Comparison of ENCODE assay signal across 9 cellular contexts in genomic region chr2:135473567-135473966, GRCh38. TPM values are rescaled to one million over a fixed set of nuclear protein-coding genes. Genes with fewer than 3 reads are reported as not detected.
DNase-seq lines count a peak whose midpoint lies in the region; TF ChIP-seq lines count a peak whose summit lies in the region.
"Had no signal": no experiment of that assay in that cellular context is flagged by ENCODE, and none has a peak within 500 bp of the region (broad histone marks: within the 10 kb centered on the region; RNA-seq: fewer than 3 reads in every experiment).

No MANE protein-coding gene starts in this region.

- TF ChIP-seq CTCF in GM12875 (IDR thresholded peaks at IDR 0.05; ENCODE audit: borderline replicate concordance, insufficient read depth, low read depth, low read length) = peak; percentile 54; the same call in 1 of the 2 replicates
- TF ChIP-seq CTCF in mammary epithelial cell (conservative IDR thresholded peaks at IDR 0.05 in 1 of 2, IDR thresholded peaks at IDR 0.05 in 1 of 2; ENCODE audit: extremely low read depth in 1 of 2, insufficient read depth in 1 of 2, low read depth in 1 of 2, low read length in 2 of 2) = peak; percentile 26 to 51
- TF ChIP-seq CTCF in osteocyte (IDR thresholded peaks at IDR 0.05) = peak; percentile 55
- TF ChIP-seq CTCF in colonic mucosa (IDR thresholded peaks at IDR 0.05) = no peak

- intact Hi-C loops in mammary epithelial cell (cut with micrococcal nuclease) (loop anchor here (1.0 kb wide), 2 partner anchors 237 to 469 kb away; no protein-coding TSS in a partner anchor), colonic mucosa (cut with DNase I) (loop anchor here (5.0 kb wide), 1 partner anchor 234 kb away; no protein-coding TSS in a partner anchor)

- in situ Hi-C loops in mammary epithelial cell (cut with MboI; ENCODE audit: low sequenced_read_pairs in 2 of 2) = no loop called here

- no peaks in the 10 kb centered on the region for H3K4me1 Mint-ChIP-seq in osteocyte (ENCODE audit: unreplicated experiment)
- H3K4me1 Mint-ChIP-seq: IgD-negative memory B cell had no signal

- dilution Hi-C loops in mammary epithelial cell (cut with HindIII; ENCODE audit: low sequenced_read_pairs) = no loop called here

- no peak overlapping the region for H3K4me3 ChIP-seq in GM12875 (ENCODE audit: low read depth, low read length)
- no peak overlapping the region for H3K4me3 ChIP-seq in mammary epithelial cell (replicated peaks in 1 of 3; ENCODE audit: insufficient read depth in 1 of 3, low read depth in 2 of 3, low read length in 3 of 3)
- no peak overlapping the region for H3K4me3 ChIP-seq in colonic mucosa

- H3K36me3 Mint-ChIP-seq in osteocyte (ENCODE audit: unreplicated experiment) = no peaks in the 10 kb centered on the region

- H3K9me3 ChIP-seq in mammary epithelial cell (replicated peaks; ENCODE audit: insufficient read depth, low read length) (no peaks in the 10 kb centered on the region), colonic mucosa (no peaks in the 10 kb centered on the region)

- H3K27ac Mint-ChIP-seq in osteocyte (ENCODE audit: unreplicated experiment) = no peak overlapping the region
- H3K27ac Mint-ChIP-seq: IgD-negative memory B cell had no signal

- CTCF ChIA-PET in mammary epithelial cell (lab: Charles Lee; ENCODE audit: low non-redundant PET) = interaction anchor here (0.6 to 0.9 kb wide), 3 partner anchors 58 to 469 kb away, joined by 4 to 6 read pairs (median 6); partner anchors contain the start of gene R3HDM1

- H3K36me3 ChIP-seq in mammary epithelial cell (ENCODE audit: insufficient read depth, low read length) = no peaks in the 10 kb centered on the region
- no peaks in the 10 kb centered on the region for H3K36me3 ChIP-seq in colonic mucosa

- H3K79me2 ChIP-seq in mammary epithelial cell (ENCODE audit: insufficient read depth, low read length) = no peaks in the 10 kb centered on the region

- H3K9me3 Mint-ChIP-seq in osteocyte (ENCODE audit: unreplicated experiment) = no peaks in the 10 kb centered on the region
- H3K9me3 Mint-ChIP-seq: IgD-negative memory B cell had no signal

- 88% methylated on average over 2 of the region's 2 CpGs for WGBS in mammary epithelial cell (ENCODE audit: low coverage, missing lambda C conversion rate)

- BruUV-seq in mammary epithelial cell (replicated peaks; lab: Mats Ljungman, UMichigan) = no TSS peak

- H3K4me2 ChIP-seq in mammary epithelial cell (ENCODE audit: insufficient read depth, low read depth, low read length) = no peak overlapping the region

- H4K20me1 ChIP-seq in mammary epithelial cell (ENCODE audit: insufficient read depth, low read length) = no peaks in the 10 kb centered on the region

- no peak overlapping the region for H3K9ac ChIP-seq in mammary epithelial cell (ENCODE audit: insufficient read depth, low read length)
- H3K9ac ChIP-seq in colonic mucosa (ENCODE audit: low read depth in 2 of 2, low read length in 2 of 2) = no peak overlapping the region

- H2AFZ ChIP-seq in mammary epithelial cell (ENCODE audit: low read depth, low read length) = no peak overlapping the region

- H3K4me1 ChIP-seq in mammary epithelial cell (ENCODE audit: insufficient read depth, low read length) = no peaks in the 10 kb centered on the region
- no peaks in the 10 kb centered on the region for H3K4me1 ChIP-seq in colonic mucosa

- H3K27ac ChIP-seq in mammary epithelial cell (ENCODE audit: insufficient read depth, low read depth, low read length) (no peak overlapping the region), colonic mucosa (no peak overlapping the region)

- no peak overlapping the region for H3K4me3 Mint-ChIP-seq in osteocyte (ENCODE audit: unreplicated experiment)
- H3K4me3 Mint-ChIP-seq: IgD-negative memory B cell had no signal

- no peaks in the 10 kb centered on the region for H3K27me3 ChIP-seq in mammary epithelial cell (ENCODE audit: insufficient read depth, low read length)
- no peaks in the 10 kb centered on the region for H3K27me3 ChIP-seq in colonic mucosa

- DNase-seq in AG20443 (ENCODE audit: low spot score) (peak; percentile 23), NCI-H1694 treated with DMSO at 0.1 percent for 48 hours (lab: John Stamatoyannopoulos, UW) (peak; percentile 21), mammary epithelial cell (peak; percentile 3), osteocyte (ENCODE audit: extremely low spot score, unreplicated experiment) (no peak), amygdala (lab: John Stamatoyannopoulos, UW) (no peak), GOT3 (lab: John Stamatoyannopoulos, UW) (no peak), colonic mucosa (no peak)

- no peaks in the 10 kb centered on the region for H3K27me3 Mint-ChIP-seq in osteocyte (ENCODE audit: unreplicated experiment)
- H3K27me3 Mint-ChIP-seq: IgD-negative memory B cell had no signal

RNA-seq across cellular contexts. Expression of gene ZRANB3, which starts 57.5 kb away (rescaled TPM):
- 10 to 100 TPM in 1 of 2 donors, 1 to 10 TPM in 1; 9.3 to 15.1 TPM for total RNA-seq in mammary epithelial cell
- polyA plus RNA-seq in mammary epithelial cell = 6.3 TPM
- polyA minus RNA-seq in mammary epithelial cell = 7.9 TPM
- 10.8 and 11.0 TPM in 2 replicates for total RNA-seq in osteocyte
- total RNA-seq in colonic mucosa = 1 to 10 TPM; 2.5 to 7.8 TPM

RNA-seq across cellular contexts. Expression of gene R3HDM1, which starts 57.7 kb away (rescaled TPM):
- total RNA-seq in mammary epithelial cell (10 to 100 TPM; 17.3 to 45.2 TPM), osteocyte (29.7 and 35.0 TPM in 2 replicates), colonic mucosa (10 to 100 TPM; 22.7 to 34.2 TPM)
- 51.0 TPM for polyA plus RNA-seq in mammary epithelial cell
- 15.3 TPM for polyA minus RNA-seq in mammary epithelial cell

Comparison
In these comparisons a context has a peak if more than half of its experiments do, and no peak if none do; other contexts are left out.
1. DNase-seq: peak in AG20443 (single experiment), NCI-H1694 treated with DMSO at 0.1 percent for 48 hours (single experiment) and mammary epithelial cell (single experiment); none in osteocyte (single experiment), amygdala (0 of 56), GOT3 (single experiment) and colonic mucosa (single experiment).